ENCODE assay signal across 9 cellular contexts in genomic region chr1:45519774-45520173, GRCh38. TPM values are rescaled to one million over a fixed set of nuclear protein-coding genes. Genes with fewer than 3 reads are reported as not detected.
DNase-seq lines count a peak whose midpoint lies in the region; ATAC-seq and TF ChIP-seq lines count a peak whose summit lies in the region.
"Not testable (repeated sequence)": the region's sequence is repeated elsewhere in the genome, so short reads cannot be mapped to it uniquely, and the experiment has no call there.
"Had no signal": no experiment of that assay in that cellular context is flagged by ENCODE, and none has a peak within 500 bp of the region (broad histone marks: within the 10 kb centered on the region; RNA-seq: fewer than 3 reads in every experiment).

No MANE protein-coding gene starts in this region.

- H2AFZ ChIP-seq in mammary epithelial cell (ENCODE audit: low read depth, low read length) = not testable (repeated sequence)

- peak overlapping the region; percentile 90 for H3K4me2 ChIP-seq in BLaER1
- peak overlapping the region; percentile 56 for H3K4me2 ChIP-seq in mammary epithelial cell (ENCODE audit: insufficient read depth, low read depth, low read length)

- ATAC-seq in activated T-cell treated with anti-CD3 and anti-CD28 coated beads, Interleukin-2, amount 50 U/mL, for 72 hours (replicated peaks in 1 of 2); naive thymus-derived CD4-positive, alpha-beta T cell; stimulated activated naive CD8-positive, alpha-beta T cell treated with anti-CD3 and anti-CD28 coated beads, Interleukin-15, amount 100 ng/mL, for 72 hours: not testable (repeated sequence)

- peaks cover 62% of the 10 kb centered on the region for H3K79me2 ChIP-seq in mammary epithelial cell (ENCODE audit: insufficient read depth, low read length)

- H3K9me3 Mint-ChIP-seq in activated T-cell treated with anti-CD3 and anti-CD28 coated beads, Interleukin-2, amount 50 U/mL, for 72 hours; naive thymus-derived CD4-positive, alpha-beta T cell; stimulated activated naive CD8-positive, alpha-beta T cell treated with anti-CD3 and anti-CD28 coated beads, Interleukin-15, amount 100 ng/mL, for 72 hours: not testable (repeated sequence)

- 81% methylated on average over 9 of the region's 16 CpGs for WGBS in mammary epithelial cell (ENCODE audit: low coverage, missing lambda C conversion rate)

- peaks cover 72% of the 10 kb centered on the region for H3K4me1 Mint-ChIP-seq in activated T-cell treated with anti-CD3 and anti-CD28 coated beads, Interleukin-2, amount 50 U/mL, for 72 hours (ENCODE audit: low read depth)
- peaks cover 15 to 58% (median 32%) of the 10 kb centered on the region in 7 donors for H3K4me1 Mint-ChIP-seq in naive thymus-derived CD4-positive, alpha-beta T cell
- peaks cover 67% of the 10 kb centered on the region for H3K4me1 Mint-ChIP-seq in stimulated activated naive CD8-positive, alpha-beta T cell treated with anti-CD3 and anti-CD28 coated beads, Interleukin-15, amount 100 ng/mL, for 72 hours

- not testable (repeated sequence) for H3K27me3 Mint-ChIP-seq in activated T-cell treated with anti-CD3 and anti-CD28 coated beads, Interleukin-2, amount 50 U/mL, for 72 hours (ENCODE audit: low read depth); naive thymus-derived CD4-positive, alpha-beta T cell; stimulated activated naive CD8-positive, alpha-beta T cell treated with anti-CD3 and anti-CD28 coated beads, Interleukin-15, amount 100 ng/mL, for 72 hours

- intact Hi-C loops in mammary epithelial cell (cut with micrococcal nuclease) = loop anchor here (2.0 to 5.0 kb wide), 2 partner anchors 51 to 168 kb away; partner anchors contain the start of genes GPBP1L1 and TMEM69
- intact Hi-C loops in naive thymus-derived CD4-positive, alpha-beta T cell (cut with micrococcal nuclease) = loop anchor here (2.0 to 5.0 kb wide), 3 partner anchors 51 to 233 kb away; partner anchors contain the start of genes GPBP1L1 (in 1 of the 2) and IPP (in 1 of the 2)

- H3K27ac Mint-ChIP-seq in activated T-cell treated with anti-CD3 and anti-CD28 coated beads, Interleukin-2, amount 50 U/mL, for 72 hours = not testable (repeated sequence)
- H3K27ac Mint-ChIP-seq in naive thymus-derived CD4-positive, alpha-beta T cell = peak overlapping the region in 3 of 9 donors; percentile 17 to 90 (median 83)
- H3K27ac Mint-ChIP-seq in stimulated activated naive CD8-positive, alpha-beta T cell treated with anti-CD3 and anti-CD28 coated beads, Interleukin-15, amount 100 ng/mL, for 72 hours = peak overlapping the region in 1 of 2 donors; percentile 87

- in situ Hi-C loops in HAP-1 (cut with MboI; ENCODE audit: low sequenced_read_pairs); mammary epithelial cell (cut with MboI; ENCODE audit: low sequenced_read_pairs in 2 of 2): not testable (repeated sequence)

- H3K36me3 ChIP-seq in BLaER1 = peaks cover 50% of the 10 kb centered on the region
- peaks cover 50% of the 10 kb centered on the region for H3K36me3 ChIP-seq in HAP-1 (replicated peaks)
- H3K36me3 ChIP-seq in mammary epithelial cell (ENCODE audit: insufficient read depth, low read length) = peaks cover 26% of the 10 kb centered on the region
- peaks cover 4 to 36% (median 4%) of the 10 kb centered on the region in 3 experiments for H3K36me3 ChIP-seq in naive thymus-derived CD4-positive, alpha-beta T cell (ENCODE audit: control insufficient read depth in 2 of 3, insufficient read depth in 3 of 3, low read length in 3 of 3)

- CTCF ChIA-PET in RWPE1 (lab: Yijun Ruan, JAX); mammary epithelial cell (lab: Charles Lee; ENCODE audit: low non-redundant PET): not testable (repeated sequence)
- CTCF ChIA-PET in naive thymus-derived CD4-positive, alpha-beta T cell (lab: Charles Lee) = interaction anchor here (3.6 kb wide), 1 partner anchor 50 kb away, joined by 18 read pairs; no protein-coding TSS in a partner anchor

- dilution Hi-C loops in mammary epithelial cell (cut with HindIII; ENCODE audit: low sequenced_read_pairs) = not testable (repeated sequence)

- not testable (repeated sequence) for DNase-seq in HAP-1 (ENCODE audit: low spot score in 2 of 2); RWPE1 (ENCODE audit: low spot score); activated T-cell treated with anti-CD3 and anti-CD28 coated beads, Interleukin-2, amount 50 U/mL, for 72 hours; mammary epithelial cell; fibroblast of the aortic adventitia (ENCODE audit: low read depth); naive thymus-derived CD4-positive, alpha-beta T cell; stimulated activated naive CD8-positive, alpha-beta T cell treated with anti-CD3 and anti-CD28 coated beads, Interleukin-15, amount 100 ng/mL, for 72 hours

- H3K36me3 Mint-ChIP-seq in activated T-cell treated with anti-CD3 and anti-CD28 coated beads, Interleukin-2, amount 50 U/mL, for 72 hours (ENCODE audit: insufficient read depth in 2 of 2) = peaks cover 7 to 25% of the 10 kb centered on the region in 2 donors
- peaks cover 3 to 17% (median 8%) of the 10 kb centered on the region in 5 donors for H3K36me3 Mint-ChIP-seq in naive thymus-derived CD4-positive, alpha-beta T cell

- TF ChIP-seq CTCF in RWPE1 (conservative IDR thresholded peaks at IDR 0.05; ENCODE audit: low read depth); mammary epithelial cell (conservative IDR thresholded peaks at IDR 0.05 in 1 of 2, IDR thresholded peaks at IDR 0.05 in 1 of 2; ENCODE audit: extremely low read depth in 1 of 2, insufficient read depth in 1 of 2, low read depth in 1 of 2, low read length in 2 of 2); fibroblast of the aortic adventitia (IDR thresholded peaks at IDR 0.05; ENCODE audit: insufficient read depth, low read length): not testable (repeated sequence)

- H3K9ac ChIP-seq in BLaER1 = peak overlapping the region; percentile 98
- not testable (repeated sequence) for H3K9ac ChIP-seq in mammary epithelial cell (ENCODE audit: insufficient read depth, low read length)

- BruUV-seq in mammary epithelial cell (replicated peaks; lab: Mats Ljungman, UMichigan) = not testable (repeated sequence)

- H3K27ac ChIP-seq in BLaER1 = peak overlapping the region; percentile 97
- peak overlapping the region; percentile 63 for H3K27ac ChIP-seq in RWPE1
- not testable (repeated sequence) for H3K27ac ChIP-seq in mammary epithelial cell (ENCODE audit: insufficient read depth, low read depth, low read length); naive thymus-derived CD4-positive, alpha-beta T cell (ENCODE audit: low read depth, low read length)

- peaks cover 64% of the 10 kb centered on the region for H3K4me1 ChIP-seq in BLaER1
- H3K4me1 ChIP-seq in HAP-1 = peaks cover 25% of the 10 kb centered on the region
- peaks cover 16% of the 10 kb centered on the region for H3K4me1 ChIP-seq in mammary epithelial cell (ENCODE audit: insufficient read depth, low read length)
- H3K4me1 ChIP-seq in naive thymus-derived CD4-positive, alpha-beta T cell (ENCODE audit: control insufficient read depth in 2 of 2, insufficient read depth in 2 of 2, low read length in 2 of 2) = not testable (repeated sequence)

- H3K27me3 ChIP-seq in BLaER1; HAP-1 (ENCODE audit: low read depth); mammary epithelial cell (ENCODE audit: insufficient read depth, low read length); naive thymus-derived CD4-positive, alpha-beta T cell (ENCODE audit: control insufficient read depth in 2 of 2, insufficient read depth in 2 of 2, low read length in 2 of 2): not testable (repeated sequence)

- POLR2A ChIA-PET in RWPE1 (lab: Yijun Ruan, JAX; ENCODE audit: low non-redundant PET) = interaction anchor here (1.1 kb wide), 1 partner anchor 8 kb away, joined by 16 read pairs; no protein-coding TSS in a partner anchor
- POLR2A ChIA-PET in naive thymus-derived CD4-positive, alpha-beta T cell (lab: Charles Lee) = interaction anchor here (1.3 to 5.2 kb wide), 3 partner anchors 21 to 64 kb away, joined by 4 to 33 read pairs (median 6); partner anchors contain the start of genes AKR1A1 and NASP

- H4K20me1 ChIP-seq in BLaER1 = peaks cover 69% of the 10 kb centered on the region
- H4K20me1 ChIP-seq in mammary epithelial cell (ENCODE audit: insufficient read depth, low read length) = not testable (repeated sequence)

- peak overlapping the region; percentile 95 to 99 for H3K4me3 Mint-ChIP-seq in activated T-cell treated with anti-CD3 and anti-CD28 coated beads, Interleukin-2, amount 50 U/mL, for 72 hours
- peak overlapping the region; percentile 90 to 99 (median 94) for H3K4me3 Mint-ChIP-seq in naive thymus-derived CD4-positive, alpha-beta T cell
- H3K4me3 Mint-ChIP-seq in stimulated activated naive CD8-positive, alpha-beta T cell treated with anti-CD3 and anti-CD28 coated beads, Interleukin-15, amount 100 ng/mL, for 72 hours = peak overlapping the region; percentile 93 to 99

- not testable (repeated sequence) for H3K9me3 ChIP-seq in BLaER1; HAP-1; mammary epithelial cell (replicated peaks; ENCODE audit: insufficient read depth, low read length); naive thymus-derived CD4-positive, alpha-beta T cell (ENCODE audit: control insufficient read depth in 2 of 3, low read length in 3 of 3)

- H3K4me3 ChIP-seq in BLaER1 (peak overlapping the region; percentile 92), HAP-1 (peak overlapping the region; percentile 99), mammary epithelial cell (replicated peaks in 1 of 3; ENCODE audit: insufficient read depth in 1 of 3, low read depth in 2 of 3, low read length in 3 of 3) (peak overlapping the region in 1 of 3 experiments; percentile 85), fibroblast of the aortic adventitia (ENCODE audit: low read depth, low read length) (peak overlapping the region; percentile 92)
- not testable (repeated sequence) for H3K4me3 ChIP-seq in naive thymus-derived CD4-positive, alpha-beta T cell (ENCODE audit: low read length)

RNA-seq across cellular contexts. Expression of gene PRDX1, which starts 1.9 kb away (rescaled TPM):
- total RNA-seq in activated T-cell treated with anti-CD3 and anti-CD28 coated beads, Interleukin-2, amount 50 U/mL, for 72 hours = 100 to 1,000 TPM; 128 to 146 TPM
- total RNA-seq in mammary epithelial cell (100 to 1,000 TPM; 273 to 406 TPM), fibroblast of the aortic adventitia (ENCODE audit: low replicate concordance) (272 and 467 TPM in 2 replicates)
- 674 TPM for polyA plus RNA-seq in mammary epithelial cell
- polyA minus RNA-seq in mammary epithelial cell = 272 TPM
- total RNA-seq in naive thymus-derived CD4-positive, alpha-beta T cell = 100 to 1,000 TPM in 2 of 5 experiments, 10 to 100 TPM in 3; 28.8 to 369 (median 96.3) TPM
- polyA plus RNA-seq in naive thymus-derived CD4-positive, alpha-beta T cell = 100 to 1,000 TPM; 200 to 203 TPM

RNA-seq across cellular contexts. Expression of gene MMACHC, which starts 19.7 kb away (rescaled TPM):
- total RNA-seq in activated T-cell treated with anti-CD3 and anti-CD28 coated beads, Interleukin-2, amount 50 U/mL, for 72 hours = 1 to 10 TPM; 3.4 to 4.7 TPM
- total RNA-seq in mammary epithelial cell (10 to 100 TPM in 1 of 2 donors, 1 to 10 TPM in 1; 4.3 to 10.4 TPM), fibroblast of the aortic adventitia (ENCODE audit: low replicate concordance) (2.2 and 5.2 TPM in 2 replicates)
- 9.4 TPM for polyA plus RNA-seq in mammary epithelial cell
- 14.1 TPM for polyA minus RNA-seq in mammary epithelial cell
- total RNA-seq in naive thymus-derived CD4-positive, alpha-beta T cell = 1 to 10 TPM; 2.1 to 6.3 (median 4.9) TPM
- 1 to 10 TPM in 1 of 2 donors, under 1 TPM in 1; 0.58 to 2.1 TPM for polyA plus RNA-seq in naive thymus-derived CD4-positive, alpha-beta T cell

RNA-seq across cellular contexts. Expression of gene CCDC163, which starts 19.9 kb away (rescaled TPM):
- 10 to 100 TPM; 15.2 to 15.5 TPM for total RNA-seq in activated T-cell treated with anti-CD3 and anti-CD28 coated beads, Interleukin-2, amount 50 U/mL, for 72 hours
- 1 to 10 TPM; 1.0 to 5.1 TPM for total RNA-seq in mammary epithelial cell
- polyA plus RNA-seq in mammary epithelial cell = 3.1 TPM
- 10.5 TPM for polyA minus RNA-seq in mammary epithelial cell
- total RNA-seq in fibroblast of the aortic adventitia (ENCODE audit: low replicate concordance) = 0.57 and 1.5 TPM in 2 replicates
- 1 to 10 TPM; 1.6 to 4.4 (median 3.7) TPM for total RNA-seq in naive thymus-derived CD4-positive, alpha-beta T cell
- 1 to 10 TPM; 5.2 to 8.9 TPM for polyA plus RNA-seq in naive thymus-derived CD4-positive, alpha-beta T cell
- total RNA-seq: skeletal muscle tissue had no signal

RNA-seq across cellular contexts. Expression of gene TESK2, which starts 28.8 kb away (rescaled TPM):
- 1 to 10 TPM; 5.9 to 8.8 TPM for total RNA-seq in activated T-cell treated with anti-CD3 and anti-CD28 coated beads, Interleukin-2, amount 50 U/mL, for 72 hours
- total RNA-seq in mammary epithelial cell = 1 to 10 TPM; 3.8 to 4.5 TPM
- 2.4 TPM for polyA plus RNA-seq in mammary epithelial cell
- 1.9 TPM for polyA minus RNA-seq in mammary epithelial cell
- total RNA-seq in fibroblast of the aortic adventitia (ENCODE audit: low replicate concordance) = 2.0 and 5.7 TPM in 2 replicates
- total RNA-seq in naive thymus-derived CD4-positive, alpha-beta T cell = 1 to 10 TPM; 3.3 to 8.9 (median 7.4) TPM
- 1 to 10 TPM; 3.5 to 5.0 TPM for polyA plus RNA-seq in naive thymus-derived CD4-positive, alpha-beta T cell

RNA-seq across cellular contexts. Expression of gene AKR1A1, which starts 30.9 kb away (rescaled TPM):
- total RNA-seq in activated T-cell treated with anti-CD3 and anti-CD28 coated beads, Interleukin-2, amount 50 U/mL, for 72 hours = 100 to 1,000 TPM; 155 to 178 TPM
- total RNA-seq in mammary epithelial cell = 10 to 100 TPM; 58.7 to 79.7 TPM
- polyA plus RNA-seq in mammary epithelial cell = 118 TPM
- 105 TPM for polyA minus RNA-seq in mammary epithelial cell
- 128 and 174 TPM in 2 replicates for total RNA-seq in fibroblast of the aortic adventitia (ENCODE audit: low replicate concordance)
- 100 to 1,000 TPM in 1 of 5 experiments, 10 to 100 TPM in 4; 47.5 to 155 (median 69.3) TPM for total RNA-seq in naive thymus-derived CD4-positive, alpha-beta T cell
- 10 to 100 TPM; 81.2 to 92.6 TPM for polyA plus RNA-seq in naive thymus-derived CD4-positive, alpha-beta T cell
